23 cellular contexts compared by ENCODE assay signal in the genomic region with DNA sequence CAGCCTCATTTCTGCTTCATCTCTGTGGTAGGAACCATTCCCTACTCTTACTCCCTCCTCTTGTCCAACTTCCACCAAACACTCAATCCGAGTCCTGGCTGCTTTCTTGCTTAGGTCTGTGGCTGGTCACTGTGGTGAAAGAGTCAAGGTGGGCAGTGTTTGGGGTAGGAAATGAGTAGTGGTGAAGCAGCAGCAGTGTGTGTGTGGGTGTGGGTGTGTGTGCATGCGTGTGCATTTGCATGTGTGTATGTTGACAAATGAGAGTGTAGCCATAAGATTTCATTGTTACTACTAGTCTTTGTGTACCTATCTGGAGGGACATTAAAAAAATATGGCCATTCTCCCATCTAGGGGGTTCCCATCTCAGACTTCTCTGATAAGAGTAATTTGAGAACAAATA.
"Had no signal": no experiment of that assay in that cellular context is flagged by ENCODE, and none has a peak within 500 bp of the region (broad histone marks: within the 10 kb centered on the region; RNA-seq: fewer than 3 reads in every experiment).

No MANE protein-coding gene starts in this region.

- H3K4me1 ChIP-seq: SJSA1 had no signal

- H3K36me3 ChIP-seq: MG63, SJSA1 had no signal

- ATAC-seq: HepG2 had no signal

- H3K9me3 ChIP-seq: MG63, SJSA1 had no signal

- FAIRE-seq: HepG2, RCC 7860 had no signal

- H3K4me3 ChIP-seq: MG63, SJSA1, SK-N-MC had no signal

- DNase-seq: IMR-90, Karpas-422, KG1, MG63, NCI-H1092, NCI-H1105 treated with DMSO at 0.1 percent for 48 hours, NCI-H1417 treated with DMSO at 0.1 percent for 48 hours, NCI-H146, NCI-H1694 treated with DMSO at 0.1 percent for 48 hours, NCI-H1930, NCI-H2081, NCI-H2107, NCI-H2227 treated with DMSO at 0.1 percent for 48 hours, NCI-H524, NCI-H526 treated with DMSO at 0.1 percent for 48 hours, NCI-H748 treated with DMSO at 0.1 percent for 48 hours, Right ventricle myocardium superior, RPMI8226, SIG-M5 had no signal

- H3K27ac ChIP-seq: SJSA1, SK-N-MC had no signal

- H3K27me3 ChIP-seq: MG63, SJSA1 had no signal
